ENCODE assay signal across 20 cellular contexts in the genomic region with DNA sequence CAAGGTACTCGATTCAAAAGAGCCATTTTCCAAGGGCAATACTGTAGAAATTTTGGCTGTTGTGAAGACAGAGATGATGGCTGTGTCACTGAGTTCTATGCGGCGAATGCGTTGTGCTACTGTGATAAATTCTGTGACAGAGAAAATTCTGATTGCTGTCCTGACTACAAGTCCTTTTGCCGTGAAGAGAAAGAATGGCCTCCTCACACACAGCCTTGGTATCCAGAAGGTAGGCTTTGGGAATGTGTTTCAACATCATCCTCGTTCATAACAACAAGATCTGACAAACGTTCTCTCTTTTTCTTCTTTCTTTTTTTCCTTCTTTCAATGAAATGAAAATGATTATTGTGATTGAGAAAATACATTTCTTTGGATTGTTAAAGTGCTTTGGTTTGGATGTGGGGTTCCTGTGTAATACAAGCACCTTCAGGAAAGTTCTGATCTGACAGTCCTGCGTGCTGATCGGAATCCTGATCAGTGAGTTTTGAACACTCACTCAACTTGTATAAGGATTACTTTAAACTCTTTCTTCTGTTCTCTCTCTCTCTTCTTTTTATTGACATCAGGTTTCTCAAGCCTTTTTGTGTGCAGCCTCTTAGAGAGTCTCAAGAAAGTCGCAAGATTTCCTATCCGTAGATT. TPM values are rescaled to one million over a fixed set of nuclear protein-coding genes. Genes with fewer than 3 reads are reported as not detected.
"Had no signal": no experiment of that assay in that cellular context is flagged by ENCODE, and none has a peak within 500 bp of the region (broad histone marks: within the 10 kb centered on the region; RNA-seq: fewer than 3 reads in every experiment).

No MANE protein-coding gene starts in this region.

- DNase-seq: activated CD4-positive, alpha-beta memory T cell treated with anti-CD3 and anti-CD28 coated beads for 36 hours; activated CD4-positive, alpha-beta T cell treated with anti-CD3 and anti-CD28 coated beads for 36 hours; activated CD8-positive, alpha-beta memory T cell treated with anti-CD3 and anti-CD28 coated beads, Interleukin-2, amount 10 ng/mL, durations not matched to agents 7 days and 5 days; activated naive CD4-positive, alpha-beta T cell treated with anti-CD3 and anti-CD28 coated beads, Interleukin-2, amount 10 ng/mL, durations not matched to agents 7 days and 5 days; activated T-cell treated with anti-CD3 and anti-CD28 coated beads, Interleukin-2, amount 50 U/mL, for 1 hour; esophagus squamous epithelium; hippocampal formation; right lobe of liver; stimulated activated naive CD8-positive, alpha-beta T cell treated with anti-CD3 and anti-CD28 coated beads, Interleukin-15, amount 100 ng/mL, for 72 hours; T-helper 2 cell; upper lobe of right lung had no signal

- H3K27ac Mint-ChIP-seq: activated CD4-positive, alpha-beta memory T cell treated with anti-CD3 and anti-CD28 coated beads for 36 hours; activated CD4-positive, alpha-beta T cell treated with anti-CD3 and anti-CD28 coated beads for 36 hours; activated CD8-positive, alpha-beta memory T cell treated with anti-CD3 and anti-CD28 coated beads, Interleukin-2, amount 10 ng/mL, durations not matched to agents 7 days and 5 days; activated naive CD4-positive, alpha-beta T cell treated with anti-CD3 and anti-CD28 coated beads, Interleukin-2, amount 10 ng/mL, durations not matched to agents 7 days and 5 days; activated T-helper 2 cell treated with anti-CD3 and anti-CD28 coated beads, Interferon-gamma antibody, Interleukin-2, Interleukin-4, amounts not matched to agents 10 μg/mL and 5 μg/mL and 100 μg/mL, durations not matched to agents 14 hours and 24 hours and 36 hours; stimulated activated naive CD8-positive, alpha-beta T cell treated with anti-CD3 and anti-CD28 coated beads, Interleukin-15, amount 100 ng/mL, for 72 hours had no signal

- H3K36me3 Mint-ChIP-seq: activated CD4-positive, alpha-beta memory T cell treated with anti-CD3 and anti-CD28 coated beads for 36 hours; activated CD8-positive, alpha-beta memory T cell treated with anti-CD3 and anti-CD28 coated beads, Interleukin-2, amount 10 ng/mL, durations not matched to agents 7 days and 5 days; activated naive CD4-positive, alpha-beta T cell treated with anti-CD3 and anti-CD28 coated beads, Interleukin-2, amount 10 ng/mL, durations not matched to agents 7 days and 5 days had no signal

- H3K4me1 Mint-ChIP-seq: activated CD4-positive, alpha-beta T cell treated with anti-CD3 and anti-CD28 coated beads for 36 hours; activated CD8-positive, alpha-beta memory T cell treated with anti-CD3 and anti-CD28 coated beads, Interleukin-2, amount 10 ng/mL, durations not matched to agents 7 days and 5 days; activated naive CD4-positive, alpha-beta T cell treated with anti-CD3 and anti-CD28 coated beads, Interleukin-2, amount 10 ng/mL, durations not matched to agents 7 days and 5 days; stimulated activated naive CD8-positive, alpha-beta T cell treated with anti-CD3 and anti-CD28 coated beads, Interleukin-15, amount 100 ng/mL, for 72 hours had no signal

- ATAC-seq: activated CD4-positive, alpha-beta T cell treated with anti-CD3 and anti-CD28 coated beads for 36 hours; activated CD8-positive, alpha-beta memory T cell treated with anti-CD3 and anti-CD28 coated beads, Interleukin-2, amount 10 ng/mL, durations not matched to agents 7 days and 5 days; right lobe of liver; stimulated activated naive CD8-positive, alpha-beta T cell treated with anti-CD3 and anti-CD28 coated beads, Interleukin-15, amount 100 ng/mL, for 72 hours; upper lobe of right lung had no signal

- H3K4me3 ChIP-seq: esophagus squamous epithelium, prostate gland, right lobe of liver, upper lobe of right lung had no signal

- H3K9me3 Mint-ChIP-seq: activated T-helper 2 cell treated with anti-CD3 and anti-CD28 coated beads, Interferon-gamma antibody, Interleukin-2, Interleukin-4, amounts not matched to agents 10 μg/mL and 5 μg/mL and 100 μg/mL, durations not matched to agents 14 hours and 24 hours and 36 hours had no signal

- H3K27me3 Mint-ChIP-seq: activated CD4-positive, alpha-beta memory T cell treated with anti-CD3 and anti-CD28 coated beads for 36 hours; activated CD4-positive, alpha-beta T cell treated with anti-CD3 and anti-CD28 coated beads for 36 hours; activated CD8-positive, alpha-beta memory T cell treated with anti-CD3 and anti-CD28 coated beads, Interleukin-2, amount 10 ng/mL, durations not matched to agents 7 days and 5 days; activated naive CD4-positive, alpha-beta T cell treated with anti-CD3 and anti-CD28 coated beads, Interleukin-2, amount 10 ng/mL, durations not matched to agents 7 days and 5 days; stimulated activated naive CD8-positive, alpha-beta T cell treated with anti-CD3 and anti-CD28 coated beads, Interleukin-15, amount 100 ng/mL, for 72 hours had no signal

- H3K4me3 Mint-ChIP-seq: activated CD4-positive, alpha-beta memory T cell treated with anti-CD3 and anti-CD28 coated beads for 36 hours; activated CD4-positive, alpha-beta T cell treated with anti-CD3 and anti-CD28 coated beads for 36 hours; activated CD8-positive, alpha-beta memory T cell treated with anti-CD3 and anti-CD28 coated beads, Interleukin-2, amount 10 ng/mL, durations not matched to agents 7 days and 5 days; activated naive CD4-positive, alpha-beta T cell treated with anti-CD3 and anti-CD28 coated beads, Interleukin-2, amount 10 ng/mL, durations not matched to agents 7 days and 5 days; stimulated activated naive CD8-positive, alpha-beta T cell treated with anti-CD3 and anti-CD28 coated beads, Interleukin-15, amount 100 ng/mL, for 72 hours had no signal

RNA-seq across cellular contexts. Expression of a gene that starts 0.6 kb away (rescaled TPM):
- total RNA-seq: activated CD4-positive, alpha-beta memory T cell treated with anti-CD3 and anti-CD28 coated beads for 36 hours; activated CD4-positive, alpha-beta T cell treated with anti-CD3 and anti-CD28 coated beads for 36 hours; activated CD8-positive, alpha-beta memory T cell treated with anti-CD3 and anti-CD28 coated beads, Interleukin-2, amount 10 ng/mL, durations not matched to agents 7 days and 5 days; activated T-helper 2 cell treated with anti-CD3 and anti-CD28 coated beads, Interferon-gamma antibody, Interleukin-2, Interleukin-4, amounts not matched to agents 10 μg/mL and 5 μg/mL and 100 μg/mL, durations not matched to agents 14 hours and 24 hours and 36 hours; astrocyte; bronchial epithelial cell; esophagus squamous epithelium; fibroblast of villous mesenchyme; glomerular endothelial cell; liver; mesenteric fat pad; osteoblast; prostate gland; right lobe of liver; upper lobe of right lung had no signal
